ENCODE assay signal across 26 cellular contexts in the genomic region with DNA sequence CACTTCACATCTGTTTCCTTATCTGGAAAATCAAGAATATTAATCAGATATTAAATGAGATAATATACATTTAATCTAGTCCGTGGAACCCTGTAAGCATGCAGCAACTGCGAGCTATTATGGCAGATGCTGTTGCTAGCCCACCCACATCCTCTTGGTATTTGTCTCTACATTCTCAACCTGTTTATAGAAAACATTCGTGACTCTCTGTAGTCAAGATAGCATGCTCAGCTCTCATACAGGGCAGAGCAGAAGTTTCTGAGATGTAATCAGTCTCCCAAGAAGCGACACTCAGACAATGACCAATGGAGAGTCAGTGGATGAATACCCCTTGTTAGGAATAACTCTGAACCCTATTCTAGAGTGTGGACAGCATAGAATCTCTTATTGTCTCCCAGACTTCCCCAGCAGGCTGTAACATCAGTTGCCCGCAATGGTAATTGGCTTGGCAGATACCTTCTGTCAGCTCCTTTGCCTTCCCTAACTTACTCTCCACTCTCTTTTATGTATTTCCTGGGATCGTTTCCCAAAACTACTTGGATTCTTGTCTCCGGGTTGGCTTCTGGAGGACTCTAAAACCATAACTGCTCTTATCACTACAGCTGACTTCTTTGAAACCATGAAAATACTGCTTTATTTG.
DNase-seq lines count a peak whose midpoint lies in the region; ATAC-seq, FAIRE-seq and TF ChIP-seq lines count a peak whose summit lies in the region.
"Had no signal": no experiment of that assay in that cellular context is flagged by ENCODE, and none has a peak within 500 bp of the region (broad histone marks: within the 10 kb centered on the region; RNA-seq: fewer than 3 reads in every experiment).

No MANE protein-coding gene starts in this region.

- H4K8ac ChIP-seq in IMR-90 (ENCODE audit: low read depth in 2 of 2, low read length in 2 of 2) = 0 out of 4 replicates have a peak overlapping the region, but pooled peaks of 1 of the 2 experiments have one; percentile 29

- TF ChIP-seq POLR2A in IMR-90 (IDR thresholded peaks at IDR 0.05; ENCODE audit: low read depth, low read length) = no peak
- TF ChIP-seq POLR2A in endothelial cell of umbilical vein (IDR thresholded peaks at IDR 0.05; ENCODE audit: low read depth, low read length) = no peak

- peaks cover 10% of the 10 kb centered on the region for H3K36me3 Mint-ChIP-seq in Calu3 (ENCODE audit: insufficient read depth, unreplicated experiment)
- H3K36me3 Mint-ChIP-seq in natural killer cell = no peaks in the 10 kb centered on the region
- H3K36me3 Mint-ChIP-seq: CD4-positive, CD25-positive, alpha-beta regulatory T cell had no signal

- H2BK5ac ChIP-seq in IMR-90 (ENCODE audit: low read depth, low read length, poor library complexity, severe bottlenecking) = no peak overlapping the region

- dilution Hi-C loops in IMR-90 (cut with HindIII; ENCODE audit: low sequenced_read_pairs, unreplicated experiment) (no loop called here), endothelial cell of umbilical vein (cut with MboI; ENCODE audit: extremely low pct_ligation_motif_present, low sequenced_read_pairs) (no loop called here)

- no peak overlapping the region for H2AFZ ChIP-seq in IMR-90 (replicated peaks; ENCODE audit: low read length, poor library complexity)
- no peak overlapping the region for H2AFZ ChIP-seq in endothelial cell of umbilical vein (ENCODE audit: low read depth, low read length)

- FAIRE-seq in endothelial cell of umbilical vein (lab: Jason Lieb, UNC) = no peak
- FAIRE-seq: A204.1, D721Med, G401.6, HepG2, K562 had no signal

- H3K27ac ChIP-seq in IMR-90 (ENCODE audit: insufficient read depth, low read length) (no peak overlapping the region), endothelial cell of umbilical vein (ENCODE audit: insufficient read depth, low read depth, low read length) (peak overlapping the region; percentile 12), rectal smooth muscle tissue (ENCODE audit: low read depth, low read length) (peak overlapping the region; percentile 4)
- H3K27ac ChIP-seq: BLaER1, Peyer's patch had no signal

- no peak overlapping the region for H3K23ac ChIP-seq in IMR-90 (ENCODE audit: low read depth, low read length)

- H3K27ac Mint-ChIP-seq in Calu3 (ENCODE audit: unreplicated experiment) = peak overlapping the region; percentile 94
- H3K27ac Mint-ChIP-seq in natural killer cell = no peak overlapping the region
- H3K27ac Mint-ChIP-seq: CD4-positive, CD25-positive, alpha-beta regulatory T cell had no signal

- H4K91ac ChIP-seq in IMR-90 (ENCODE audit: insufficient read depth, low read depth, low read length) = no peak overlapping the region

- peak overlapping the region; percentile 83; the same call in 1 of the 2 replicates for H4K5ac ChIP-seq in IMR-90 (ENCODE audit: low read depth, low read length)

- H3K36me3 ChIP-seq in IMR-90 (ENCODE audit: control insufficient read depth, insufficient read depth, low read length) (no peaks in the 10 kb centered on the region; the same call in 1 of the 2 replicates), endothelial cell of umbilical vein (ENCODE audit: control insufficient read depth in 2 of 2, extremely low read depth in 1 of 2, insufficient read depth in 2 of 2, low read length in 2 of 2) (no peaks in the 10 kb centered on the region), rectal smooth muscle tissue (ENCODE audit: control insufficient read depth, insufficient read depth, low read length) (no peaks in the 10 kb centered on the region)
- H3K36me3 ChIP-seq: BLaER1, Peyer's patch had no signal

- H3K4me1 ChIP-seq in IMR-90 (ENCODE audit: control insufficient read depth, insufficient read depth, low read length) = peaks cover 10% of the 10 kb centered on the region
- peaks cover 5% of the 10 kb centered on the region for H3K4me1 ChIP-seq in endothelial cell of umbilical vein (ENCODE audit: control insufficient read depth, extremely low read depth, insufficient read depth, low read length)
- H3K4me1 ChIP-seq in rectal smooth muscle tissue (ENCODE audit: control insufficient read depth, insufficient read depth, low read length) = peaks cover 20% of the 10 kb centered on the region
- H3K4me1 ChIP-seq: Peyer's patch had no signal

- H3K9me3 Mint-ChIP-seq in Calu3 (ENCODE audit: low read depth, unreplicated experiment) = peaks cover 5% of the 10 kb centered on the region
- no peaks in the 10 kb centered on the region for H3K9me3 Mint-ChIP-seq in natural killer cell

- H3K4me2 ChIP-seq in IMR-90 (ENCODE audit: low read depth, low read length) (no peak overlapping the region), endothelial cell of umbilical vein (ENCODE audit: insufficient read depth, low read length) (no peak overlapping the region)
- H3K4me2 ChIP-seq: SK-N-SH had no signal

- BruUV-seq in Calu3 (replicated peaks; lab: Mats Ljungman, UMichigan) (no TSS peak), IMR-90 (replicated peaks; lab: Mats Ljungman, UMichigan) (no TSS peak), endothelial cell of umbilical vein (replicated peaks; lab: Mats Ljungman, UMichigan) (no TSS peak)

- H3K79me1 ChIP-seq in IMR-90 (ENCODE audit: low read depth in 1 of 2, low read length in 2 of 2) = no peaks in the 10 kb centered on the region

- POLR2A ChIA-PET in IMR-90 (lab: Charles Lee; ENCODE audit: unreplicated experiment) (no interaction called here), endothelial cell of umbilical vein (lab: Charles Lee) (no interaction called here)

- H2AK5ac ChIP-seq in IMR-90 (ENCODE audit: low read depth, low read length) = 0 out of 2 replicates have a peak overlapping the region, but pooled peaks have one; percentile 13

- no peak overlapping the region for H3K56ac ChIP-seq in IMR-90 (ENCODE audit: extremely low read depth, insufficient read depth, low read length)

- H3K18ac ChIP-seq in IMR-90 (ENCODE audit: low read depth, low read length) = no peak overlapping the region; the same call in 1 of the 2 replicates

- H3K4me3 ChIP-seq in IMR-90 (ENCODE audit: insufficient read depth, low read depth, low read length) (no peak overlapping the region), endothelial cell of umbilical vein (replicated peaks in 1 of 3; ENCODE audit: insufficient read depth in 1 of 3, low read depth in 1 of 3, low read length in 3 of 3) (no peak overlapping the region), rectal smooth muscle tissue (ENCODE audit: low read length) (no peak overlapping the region)
- H3K4me3 ChIP-seq: BLaER1, K562, Peyer's patch had no signal

- H3K9me3 ChIP-seq in IMR-90 (ENCODE audit: control insufficient read depth, insufficient read depth, low read length) (no peaks in the 10 kb centered on the region), endothelial cell of umbilical vein (replicated peaks; ENCODE audit: control insufficient read depth, insufficient read depth, low read length) (no peaks in the 10 kb centered on the region)
- H3K9me3 ChIP-seq: Peyer's patch, SK-N-SH had no signal

- H2BK120ac ChIP-seq in IMR-90 (ENCODE audit: low read depth, low read length) = peak overlapping the region; percentile 52

- no peak overlapping the region for H2AK9ac ChIP-seq in IMR-90 (replicated peaks; ENCODE audit: low read depth, low read length, poor library complexity)

- H2BK20ac ChIP-seq in IMR-90 (ENCODE audit: low read depth, low read length) = peak overlapping the region; percentile 47; the same call in 1 of the 2 replicates

- no peaks in the 10 kb centered on the region for H3K79me2 ChIP-seq in endothelial cell of umbilical vein (ENCODE audit: control insufficient read depth, insufficient read depth, low read length)

- H3K4me3 Mint-ChIP-seq in Calu3 (ENCODE audit: low read depth, unreplicated experiment) = peak overlapping the region; percentile 10
- H3K4me3 Mint-ChIP-seq in natural killer cell = no peak overlapping the region
- H3K4me3 Mint-ChIP-seq: CD4-positive, CD25-positive, alpha-beta regulatory T cell had no signal

- in situ Hi-C loops in IMR-90 (cut with MboI; ENCODE audit: low sequenced_read_pairs) = no loop called here

- H3K4me1 Mint-ChIP-seq in Calu3 (ENCODE audit: low read depth, unreplicated experiment) (peaks cover 44% of the 10 kb centered on the region), natural killer cell (no peaks in the 10 kb centered on the region)
- H3K4me1 Mint-ChIP-seq: CD4-positive, CD25-positive, alpha-beta regulatory T cell had no signal

- no peak for TF ChIP-seq RAD21 in IMR-90 (IDR thresholded peaks at IDR 0.05; ENCODE audit: low read length)

- H2BK15ac ChIP-seq in IMR-90 (ENCODE audit: low read depth, low read length) = 0 out of 3 replicates have a peak overlapping the region, but pooled peaks have one; percentile 65

- H3K9me1 ChIP-seq in IMR-90 (ENCODE audit: insufficient read depth, low read length) (peaks cover 4% of the 10 kb centered on the region; the same call in 1 of the 2 replicates), endothelial cell of umbilical vein (replicated peaks; ENCODE audit: control insufficient read depth, extremely low read depth, insufficient read depth, low read length) (no peaks in the 10 kb centered on the region)

- CTCF ChIA-PET in Calu3 (lab: Charles Lee) (interaction anchor here (1.9 kb wide), 1 partner anchor 29 kb away, joined by 6 read pairs; no protein-coding TSS in a partner anchor), IMR-90 (lab: Yijun Ruan, JAX) (interaction anchor here (1.4 kb wide), 1 partner anchor 453 kb away, joined by 4 read pairs; no protein-coding TSS in a partner anchor), endothelial cell of umbilical vein (lab: Charles Lee) (interaction anchor here (0.7 to 2.3 kb wide), 2 partner anchors 21 to 94 kb away, joined by 5 to 6 read pairs; no protein-coding TSS in a partner anchor)

- H3K14ac ChIP-seq in IMR-90 (replicated peaks; ENCODE audit: low read depth, low read length) = peak overlapping the region; percentile 48; the same call in 1 of the 2 replicates

- peak overlapping the region; percentile 43 for H3K4ac ChIP-seq in IMR-90 (ENCODE audit: low read depth, low read length)

- H4K20me1 ChIP-seq in IMR-90 (ENCODE audit: insufficient read depth, low read length) (no peaks in the 10 kb centered on the region), endothelial cell of umbilical vein (replicated peaks; ENCODE audit: control insufficient read depth, extremely low read depth, insufficient read depth, low read length) (no peaks in the 10 kb centered on the region)
- H4K20me1 ChIP-seq: BLaER1 had no signal

- intact Hi-C loops in Calu3 (cut with micrococcal nuclease; ENCODE audit: unreplicated experiment) (loop anchor here (1.0 kb wide), 2 partner anchors 37 to 72 kb away; no protein-coding TSS in a partner anchor), IMR-90 (cut with micrococcal nuclease) (no loop called here), endothelial cell of umbilical vein (cut with micrococcal nuclease) (loop anchor here (1.0 kb wide), 2 partner anchors 17 to 37 kb away; no protein-coding TSS in a partner anchor), natural killer cell (cut with micrococcal nuclease) (no loop called here)

- no peak for TF ChIP-seq CTCF in Calu3 (IDR thresholded peaks at IDR 0.05; ENCODE audit: unreplicated experiment)
- TF ChIP-seq CTCF in IMR-90 (conservative IDR thresholded peaks at IDR 0.05; ENCODE audit: low read depth, low read length) = no peak
- no peak for TF ChIP-seq CTCF in endothelial cell of umbilical vein (IDR thresholded peaks at IDR 0.05; ENCODE audit: extremely low read depth in 1 of 2, insufficient read depth in 1 of 2, low read depth in 1 of 2, low read length in 2 of 2)
- TF ChIP-seq CTCF in natural killer cell (IDR thresholded peaks at IDR 0.05) = no peak

- ATAC-seq in IMR-90 (ENCODE audit: low read depth) (peak; percentile 24; the same call in 1 of the 2 replicates), natural killer cell (no peak), HG02938 (IDR thresholded peaks at IDR 0.05; ENCODE audit: unreplicated experiment) (no peak), HG02623 (IDR thresholded peaks at IDR 0.05; ENCODE audit: unreplicated experiment) (no peak)
- ATAC-seq: HCT116, HepG2, K562 had no signal

- DNase-seq in Calu3 = no peak
- no peak for DNase-seq in IMR-90
- no peak for DNase-seq in endothelial cell of umbilical vein (ENCODE audit: low read depth, low spot score)
- DNase-seq in natural killer cell = no peak
- no peak for DNase-seq in NCI-H2227 treated with DMSO at 0.1 percent for 48 hours (lab: John Stamatoyannopoulos, UW)
- DNase-seq: CD4-positive, CD25-positive, alpha-beta regulatory T cell; Kasumi-1; NCI-H1105; NCI-H1436 treated with DMSO at 0.1 percent for 48 hours; NCI-H187 treated with DMSO at 0.1 percent for 48 hours; NCI-H2171 treated with DMSO at 0.1 percent for 48 hours; NCI-H526; Peyer's patch; SHP77 treated with DMSO at 0.1 percent for 48 hours; SK-N-SH; SW 1271 had no signal

- no peaks in the 10 kb centered on the region for H3K27me3 Mint-ChIP-seq in Calu3 (ENCODE audit: unreplicated experiment)
- peaks cover 9 to 12% of the 10 kb centered on the region in 2 donors for H3K27me3 Mint-ChIP-seq in natural killer cell (ENCODE audit: low read depth in 2 of 2)
- H3K27me3 Mint-ChIP-seq: CD4-positive, CD25-positive, alpha-beta regulatory T cell had no signal

- WGBS in IMR-90 (ENCODE audit: extremely low coverage in 2 of 2, insufficient read length in 1 of 2), 2 experiments = 73% methylated on average over 3 of the region's 7 CpGs; no CpG with 5 or more reads in 1 of the 2 experiments

- no peaks in the 10 kb centered on the region for H3K27me3 ChIP-seq in IMR-90 (ENCODE audit: control insufficient read depth, insufficient read depth, low read length)
- no peaks in the 10 kb centered on the region for H3K27me3 ChIP-seq in endothelial cell of umbilical vein (ENCODE audit: control insufficient read depth in 2 of 2, insufficient read depth in 2 of 2, low read length in 2 of 2)
- no peaks in the 10 kb centered on the region for H3K27me3 ChIP-seq in rectal smooth muscle tissue (ENCODE audit: control insufficient read depth, insufficient read depth, low read length)
- H3K27me3 ChIP-seq: BLaER1, Peyer's patch had no signal

- H3K9ac ChIP-seq in IMR-90 (ENCODE audit: low read depth, low read length) (no peak overlapping the region), endothelial cell of umbilical vein (replicated peaks; ENCODE audit: extremely low read depth, insufficient read depth, low read length) (no peak overlapping the region), rectal smooth muscle tissue (ENCODE audit: low read length) (no peak overlapping the region)
- H3K9ac ChIP-seq: BLaER1, SK-N-SH had no signal

Comparison
In these comparisons a context has a peak if more than half of its experiments do, and no peak if none do; other contexts are left out.
1. intact Hi-C loops: an anchor here in Calu3 (1.0 kb wide) and endothelial cell of umbilical vein (1.0 kb wide); none called in IMR-90 and natural killer cell.